18 cellular contexts compared by ENCODE assay signal in genomic region chr7:102832694-102833093, GRCh38.
DNase-seq lines count a peak whose midpoint lies in the region; ATAC-seq, FAIRE-seq and TF ChIP-seq lines count a peak whose summit lies in the region.
"Had no signal": no experiment of that assay in that cellular context is flagged by ENCODE, and none has a peak within 500 bp of the region (broad histone marks: within the 10 kb centered on the region; RNA-seq: fewer than 3 reads in every experiment).

No MANE protein-coding gene starts in this region.

- H4K20me1 ChIP-seq in SK-N-SH (ENCODE audit: insufficient read depth) (no peaks in the 10 kb centered on the region), smooth muscle cell (ENCODE audit: low read depth) (no peaks in the 10 kb centered on the region)
- H4K20me1 ChIP-seq: BLaER1 had no signal

- WGBS in SK-N-SH (ENCODE audit: low lambda C conversion rate): 48% methylated on average over 1 of the region's 1 CpG
- 86% methylated on average over 1 of the region's 1 CpG for WGBS in smooth muscle cell (ENCODE audit: low lambda C conversion rate)

- TF ChIP-seq CTCF in SK-N-SH (IDR thresholded peaks at IDR 0.05) (no peak), fibroblast of the aortic adventitia (IDR thresholded peaks at IDR 0.05; ENCODE audit: insufficient read depth, low read length) (no peak), smooth muscle cell (IDR thresholded peaks at IDR 0.05; ENCODE audit: borderline replicate concordance, insufficient read depth, poor library complexity, severe bottlenecking) (no peak)

- H3K4me3 ChIP-seq in SK-N-SH (ENCODE audit: low read depth in 2 of 2, low read length in 1 of 2) (no peak overlapping the region), fibroblast of the aortic adventitia (ENCODE audit: low read depth, low read length) (no peak overlapping the region), smooth muscle cell (no peak overlapping the region)
- H3K4me3 ChIP-seq: BLaER1, GM12878, GM23338 had no signal

- peak; percentile 34 for DNase-seq in EH (ENCODE audit: low read depth)
- DNase-seq in SK-N-SH: peak; percentile 47
- DNase-seq in fibroblast of the aortic adventitia (ENCODE audit: low read depth): peak; percentile 45
- no peak for DNase-seq in smooth muscle cell (lab: John Stamatoyannopoulos, UW; ENCODE audit: unreplicated experiment)
- DNase-seq in frontal cortex (ENCODE audit: low spot score in 2 of 2): no peak
- DNase-seq: 8988T; AML-193; CD8-positive, alpha-beta memory T cell; DMS53; H7 had no signal

- peak; percentile 86 to 99 for TF ChIP-seq EP300 in SK-N-SH (IDR thresholded peaks at IDR 0.05; ENCODE audit: borderline replicate concordance in 1 of 2, low read depth in 1 of 2, low read length in 1 of 2)

- H3K36me3 ChIP-seq in SK-N-SH (replicated peaks in 1 of 2; ENCODE audit: control insufficient read depth in 1 of 2, insufficient read depth in 2 of 2, low read length in 1 of 2) (peaks cover 0 to 3% of the 10 kb centered on the region in 2 experiments), smooth muscle cell (ENCODE audit: low read depth) (no peaks in the 10 kb centered on the region)

- no peak overlapping the region for H2AFZ ChIP-seq in SK-N-SH (ENCODE audit: low read depth)
- no peak overlapping the region for H2AFZ ChIP-seq in smooth muscle cell (ENCODE audit: low read depth)
- H2AFZ ChIP-seq: GM23338 had no signal

- CTCF ChIA-PET in SK-N-SH (lab: Yijun Ruan, JAX): interaction anchor here (1.3 to 1.9 kb wide), 2 partner anchors 24 to 229 kb away, joined by 4 read pairs; no protein-coding TSS in a partner anchor

- H3K9me3 ChIP-seq in SK-N-SH: no peaks in the 10 kb centered on the region
- H3K9me3 ChIP-seq in smooth muscle cell (replicated peaks; ENCODE audit: low read depth): no peaks in the 10 kb centered on the region
- H3K9me3 ChIP-seq: BLaER1 had no signal

- H3K4me2 ChIP-seq in SK-N-SH: no peak overlapping the region
- peak overlapping the region; percentile 37 for H3K4me2 ChIP-seq in smooth muscle cell
- H3K4me2 ChIP-seq: BLaER1, GM23338 had no signal

- no peak overlapping the region for H3K9ac ChIP-seq in SK-N-SH
- peak overlapping the region; percentile 15 for H3K9ac ChIP-seq in smooth muscle cell (ENCODE audit: low read depth)
- H3K9ac ChIP-seq: BLaER1 had no signal

- ATAC-seq in HG02981 (IDR thresholded peaks at IDR 0.05; ENCODE audit: unreplicated experiment): no peak
- ATAC-seq in HG02642 (IDR thresholded peaks at IDR 0.05; ENCODE audit: poor library complexity, unreplicated experiment): no peak
- ATAC-seq: GM12878, GM23338, HepG2 had no signal

- no peaks in the 10 kb centered on the region for H3K79me2 ChIP-seq in SK-N-SH (ENCODE audit: insufficient read depth)
- no peaks in the 10 kb centered on the region for H3K79me2 ChIP-seq in smooth muscle cell (ENCODE audit: low read depth)

- peaks cover 29 to 38% of the 10 kb centered on the region in 2 experiments for H3K4me1 ChIP-seq in SK-N-SH (ENCODE audit: control insufficient read depth in 1 of 2, insufficient read depth in 2 of 2, low read depth in 1 of 2, low read length in 1 of 2)
- peaks cover 12% of the 10 kb centered on the region for H3K4me1 ChIP-seq in smooth muscle cell (ENCODE audit: low read depth)
- H3K4me1 ChIP-seq: BLaER1 had no signal

- H3F3A ChIP-seq in SK-N-SH (replicated peaks; ENCODE audit: insufficient read depth) (peaks cover 37% of the 10 kb centered on the region), smooth muscle cell (ENCODE audit: low read depth) (peaks cover 36% of the 10 kb centered on the region)

- peak overlapping the region; percentile 71 to 75 for H3K27ac ChIP-seq in SK-N-SH (ENCODE audit: low read depth in 2 of 2, low read length in 1 of 2)
- H3K27ac ChIP-seq in smooth muscle cell (ENCODE audit: low read depth): peak overlapping the region; percentile 99
- H3K27ac ChIP-seq: BLaER1 had no signal

- no peak for TF ChIP-seq RAD21 in SK-N-SH (IDR thresholded peaks at IDR 0.05; ENCODE audit: low read length)

- H3K27me3 ChIP-seq in SK-N-SH (ENCODE audit: insufficient read depth) (no peaks in the 10 kb centered on the region), smooth muscle cell (ENCODE audit: low read depth) (no peaks in the 10 kb centered on the region)
- H3K27me3 ChIP-seq: BLaER1 had no signal

- POLR2A ChIA-PET in SK-N-SH (lab: Yijun Ruan, JAX): no interaction called here

- FAIRE-seq in frontal cortex (lab: Jason Lieb, UNC): no peak
- FAIRE-seq: GM12878, GM18507, HepG2, HTR-8/SVneo had no signal

- no peaks in the 10 kb centered on the region for H3K9me2 ChIP-seq in SK-N-SH

TF ChIP-seq in SK-N-SH, 30 proteins besides CTCF, POLR2A, EP300 and RAD21 (continues in another document):
- TF ChIP-seq NFIC (IDR thresholded peaks at IDR 0.05; ENCODE audit: borderline replicate concordance) (peak; percentile 95), TEAD4 (IDR thresholded peaks at IDR 0.05; ENCODE audit: borderline replicate concordance, insufficient read depth) (peak; percentile 98), GABPA (IDR thresholded peaks at IDR 0.05; ENCODE audit: low read depth) (0 out of 2 replicates have a peak, but pooled peaks have one; percentile 14), USF1 (IDR thresholded peaks at IDR 0.05; ENCODE audit: borderline replicate concordance, low read depth) (0 out of 2 replicates have a peak, but pooled peaks have one; percentile 30), REST (IDR thresholded peaks at IDR 0.05; ENCODE audit: low read depth, low read length) (peak; percentile 79), PBX3 (IDR thresholded peaks at IDR 0.05) (peak; percentile 99), IRF3 (IDR thresholded peaks at IDR 0.05; ENCODE audit: low read depth, low read length) (no peak), FOSL2 (IDR thresholded peaks at IDR 0.05; ENCODE audit: borderline replicate concordance, low read depth) (peak; percentile 61; the same call in 1 of the 2 replicates), YY1 (IDR thresholded peaks at IDR 0.05; ENCODE audit: low read depth) (no peak), MEF2A (IDR thresholded peaks at IDR 0.05; ENCODE audit: borderline replicate concordance, low read depth) (peak; percentile 58; the same call in 1 of the 2 replicates), JUND (IDR thresholded peaks at IDR 0.05) (peak; percentile 95)

Comparison
In these comparisons a context has a peak if more than half of its experiments do, and no peak if none do; other contexts are left out.
1. DNase-seq: peak in EH (single experiment), SK-N-SH (single experiment) and fibroblast of the aortic adventitia (single experiment); none in smooth muscle cell (single experiment) and frontal cortex (0 of 2).